1 cellular context compared by ENCODE assay signal in the genomic region with DNA sequence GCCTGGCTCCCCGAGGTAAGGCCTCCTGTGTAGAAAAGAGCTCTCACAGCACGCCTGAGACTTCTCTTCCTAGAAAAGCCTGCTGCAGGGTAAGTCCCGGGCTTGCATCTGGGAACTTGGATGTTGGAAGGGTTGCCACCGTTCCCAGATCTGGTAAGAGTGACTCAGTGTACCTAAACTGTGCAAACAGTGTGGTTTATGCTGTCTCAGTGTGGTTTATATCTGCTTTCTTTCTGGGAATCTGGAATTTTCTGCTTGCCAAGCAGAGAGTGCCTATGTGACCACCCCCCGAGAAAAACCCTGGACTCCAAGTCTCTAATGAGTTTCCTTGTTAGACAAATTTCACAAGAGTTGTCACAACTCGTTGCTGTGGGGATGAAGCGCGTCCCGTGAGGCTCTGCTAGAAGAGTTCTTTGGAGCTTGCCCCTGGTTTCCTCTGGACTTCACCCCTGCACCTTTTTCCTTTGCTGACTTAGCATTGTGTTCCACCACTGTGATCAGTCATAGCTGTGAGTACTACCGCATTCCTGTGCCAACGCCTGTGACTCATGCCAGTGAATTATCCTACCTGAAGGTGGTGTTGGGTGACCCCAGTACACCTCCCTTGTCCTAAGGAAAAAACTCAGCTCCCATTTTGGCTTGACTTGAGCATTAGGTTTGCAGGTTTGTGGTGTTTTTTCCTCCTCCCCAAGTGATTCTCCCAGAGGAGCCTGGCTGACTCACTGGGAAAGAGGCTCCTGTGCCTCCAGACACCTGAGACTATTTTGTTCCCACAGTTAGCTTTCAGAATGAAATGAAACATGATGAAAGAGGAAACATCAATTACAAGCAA.
TF ChIP-seq lines count a peak whose summit lies in the region.

No MANE protein-coding gene starts in this region.

TF ChIP-seq in IMR-90, 13 proteins besides CTCF, POLR2A, EP300 and RAD21 (continued from another document):
- TF ChIP-seq, protein P1, sequence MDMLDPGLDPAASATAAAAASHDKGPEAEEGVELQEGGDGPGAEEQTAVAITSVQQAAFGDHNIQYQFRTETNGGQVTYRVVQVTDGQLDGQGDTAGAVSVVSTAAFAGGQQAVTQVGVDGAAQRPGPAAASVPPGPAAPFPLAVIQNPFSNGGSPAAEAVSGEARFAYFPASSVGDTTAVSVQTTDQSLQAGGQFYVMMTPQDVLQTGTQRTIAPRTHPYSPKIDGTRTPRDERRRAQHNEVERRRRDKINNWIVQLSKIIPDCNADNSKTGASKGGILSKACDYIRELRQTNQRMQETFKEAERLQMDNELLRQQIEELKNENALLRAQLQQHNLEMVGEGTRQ (IDR thresholded peaks at IDR 0.05; ENCODE audit: low read depth, low read length) = no peak
